ENCODE assay signal across 21 cellular contexts in the genomic region with DNA sequence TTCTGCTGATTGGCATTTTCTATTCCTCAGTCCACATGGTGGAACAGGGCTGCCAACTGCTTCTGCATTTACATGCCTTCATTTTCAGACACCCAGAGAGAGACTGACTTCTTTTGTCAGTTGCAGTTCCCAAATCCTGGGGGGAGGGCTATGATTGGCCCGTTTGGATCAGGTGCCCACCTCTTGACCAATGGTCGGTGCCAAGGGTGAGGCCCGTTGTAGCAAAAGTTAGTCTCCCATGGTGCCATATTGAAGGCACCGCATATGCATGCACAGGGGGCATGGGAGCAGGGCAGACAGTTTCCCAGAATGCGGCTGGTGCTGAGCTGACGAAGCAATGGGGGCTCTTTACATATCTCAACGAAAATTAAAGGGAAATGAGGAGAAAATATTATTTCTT.
"Had no signal": no experiment of that assay in that cellular context is flagged by ENCODE, and none has a peak within 500 bp of the region (broad histone marks: within the 10 kb centered on the region; RNA-seq: fewer than 3 reads in every experiment).

No MANE protein-coding gene starts in this region.

- H3K4me3 ChIP-seq: SJCRH30 had no signal

- H3K27me3 ChIP-seq: SJCRH30 had no signal

- H3K27ac ChIP-seq: HL-60, RWPE1, SJCRH30 had no signal

- H3K9me3 ChIP-seq: SJCRH30 had no signal

- H3K4me1 ChIP-seq: SJCRH30 had no signal

- FAIRE-seq: HTR-8/SVneo, RCC 7860 had no signal

- H3K36me3 ChIP-seq: SJCRH30 had no signal

- H3K9me3 Mint-ChIP-seq: IgD-negative memory B cell had no signal

- DNase-seq: KBM-7, NCI-H1092 treated with DMSO at 0.1 percent for 48 hours, NCI-H1436, NCI-H187, NCI-H2029, NCI-H2081 treated with DMSO at 0.1 percent for 48 hours, NCI-H2171, NCI-H226, NCI-H446, NCI-H510A, NCI-H524 treated with DMSO at 0.1 percent for 48 hours, NCI-H69, NCI-H774, SHP77 treated with DMSO at 0.1 percent for 48 hours, SJCRH30 had no signal

- ATAC-seq: SK-N-SH treated with all-trans-retinoic acid at 6 μM for 48 hours had no signal
